ENCODE assay signal across 24 cellular contexts in the genomic region with DNA sequence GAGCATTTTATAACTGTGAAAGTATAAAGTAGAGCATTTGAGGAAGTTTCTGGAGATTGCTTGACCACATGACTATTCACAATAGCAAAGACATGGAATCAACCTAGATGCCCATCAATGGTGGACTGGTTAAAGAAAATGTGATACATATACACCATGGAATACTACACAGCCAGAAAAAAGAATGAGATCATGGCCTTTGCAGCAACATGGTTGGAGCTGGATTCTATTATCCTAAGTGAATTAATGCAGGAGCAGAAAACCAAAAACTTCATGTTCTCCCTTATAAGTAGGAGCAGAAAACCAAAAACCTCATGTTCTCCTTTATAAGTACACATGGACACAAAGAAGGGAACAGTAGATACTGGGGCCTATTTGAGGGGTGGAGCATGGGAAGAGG.
"Had no signal": no experiment of that assay in that cellular context is flagged by ENCODE, and none has a peak within 500 bp of the region (broad histone marks: within the 10 kb centered on the region; RNA-seq: fewer than 3 reads in every experiment).

No MANE protein-coding gene starts in this region.

- H3K9me3 ChIP-seq: colonic mucosa, gastrocnemius medialis, prostate gland, right atrium auricular region, sigmoid colon, testis, tibial artery had no signal

- H3K4me3 ChIP-seq: colonic mucosa, gastrocnemius medialis, neural progenitor cell, prostate gland, right atrium auricular region, sigmoid colon, testis, tibial artery had no signal

- ATAC-seq: esophagus mucosa; gastrocnemius medialis; left lobe of liver; naive thymus-derived CD4-positive, alpha-beta T cell; stimulated activated effector memory CD8-positive, alpha-beta T cell treated with anti-CD3 and anti-CD28 coated beads, Interleukin-12 subunit alpha, Interleukin-12 subunit beta, amount 100 ng/mL, for 72 hours; stimulated activated naive CD8-positive, alpha-beta T cell treated with anti-CD3 and anti-CD28 coated beads, Interleukin-15, Interleukin-2, amounts not matched to agents 100 U/mL and 50 U/mL, for 24 hours had no signal

- DNase-seq: colonic mucosa; effector CD8-positive, alpha-beta T cell; endodermal cell; foreskin fibroblast; gastrocnemius medialis; head of caudate nucleus; mesendoderm; midbrain; naive thymus-derived CD4-positive, alpha-beta T cell; nucleus accumbens; sigmoid colon; stimulated activated CD4-positive, alpha-beta T cell treated with anti-CD3 and anti-CD28 coated beads, Interleukin-2, amount 100 ng/mL, for 24 hours; stimulated activated CD4-positive, alpha-beta T cell treated with anti-CD3 and anti-CD28 coated beads, Interleukin-4, amount 100 ng/mL, for 24 hours; stimulated activated naive CD8-positive, alpha-beta T cell treated with anti-CD3 and anti-CD28 coated beads, Interleukin-15, Interleukin-2, amounts not matched to agents 100 U/mL and 50 U/mL, for 24 hours; substantia nigra; testis; tibial artery had no signal

- H3K27ac ChIP-seq: colonic mucosa, epithelial cell of prostate, gastrocnemius medialis, neural progenitor cell, prostate gland, right atrium auricular region, sigmoid colon, testis, tibial artery had no signal

- H3K36me3 ChIP-seq: colonic mucosa, gastrocnemius medialis, neural progenitor cell, prostate gland, right atrium auricular region, sigmoid colon, tibial artery had no signal

- H3K4me1 ChIP-seq: colonic mucosa, prostate gland, testis had no signal
